9 cellular contexts compared by ENCODE assay signal in the genomic region with DNA sequence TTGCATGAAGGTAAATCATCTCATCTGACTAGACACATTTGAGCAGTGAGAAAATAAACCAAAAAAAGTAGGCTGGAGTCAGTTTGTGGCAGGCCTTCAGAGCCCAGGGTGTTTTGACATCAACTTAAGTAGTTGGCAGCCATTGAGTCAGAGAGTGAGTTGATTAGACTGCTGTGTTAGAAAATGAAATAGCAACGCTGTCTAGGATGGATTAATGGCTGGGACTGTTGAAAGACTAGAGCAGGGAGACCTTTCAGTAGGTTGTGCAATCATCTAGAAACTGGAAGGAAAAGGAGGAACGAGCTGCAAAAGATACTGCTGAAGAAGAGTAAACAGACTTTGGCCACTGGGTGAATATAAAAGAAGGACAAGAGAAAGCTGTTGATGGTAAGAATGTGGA. TPM values are rescaled to one million over a fixed set of nuclear protein-coding genes. Genes with fewer than 3 reads are reported as not detected.
DNase-seq lines count a peak whose midpoint lies in the region; ATAC-seq and TF ChIP-seq lines count a peak whose summit lies in the region.
"Had no signal": no experiment of that assay in that cellular context is flagged by ENCODE, and none has a peak within 500 bp of the region (broad histone marks: within the 10 kb centered on the region; RNA-seq: fewer than 3 reads in every experiment).

No MANE protein-coding gene starts in this region.

- ATAC-seq in sciatic nerve (peak; percentile 91), GM21367 (IDR thresholded peaks at IDR 0.05; ENCODE audit: unreplicated experiment) (no peak), GM18909 (IDR thresholded peaks at IDR 0.05; ENCODE audit: poor library complexity, unreplicated experiment) (no peak)

- peak; percentile 59 for DNase-seq in GM03348 (ENCODE audit: low spot score)
- DNase-seq in astrocyte of the hippocampus (ENCODE audit: low read depth, low spot score), result peak; percentile 54
- DNase-seq in right atrium auricular region (ENCODE audit: low spot score), result no peak
- DNase-seq in sciatic nerve (ENCODE audit: low spot score), result no peak
- DNase-seq in NCI-H128 (lab: John Stamatoyannopoulos, UW; ENCODE audit: unreplicated experiment), result no peak
- no peak for DNase-seq in cerebellum (ENCODE audit: low spot score)
- DNase-seq: activated gamma-delta T cell treated with Interleukin-2 at 50 U/mL for 16 hours had no signal

- no peaks in the 10 kb centered on the region for H3K9me3 ChIP-seq in right atrium auricular region

- intact Hi-C loops in sciatic nerve (cut with DNase I), result no loop called here

- no peak overlapping the region for H3K4me3 ChIP-seq in right atrium auricular region

- H3K36me3 ChIP-seq in right atrium auricular region, result no peaks in the 10 kb centered on the region

- peak overlapping the region; percentile 55 to 76 for H3K27ac ChIP-seq in right atrium auricular region

- H3K27me3 ChIP-seq in right atrium auricular region, result no peaks in the 10 kb centered on the region

- peaks cover 0 to 44% of the 10 kb centered on the region in 2 donors for H3K4me1 ChIP-seq in right atrium auricular region

- TF ChIP-seq CTCF in right atrium auricular region (IDR thresholded peaks at IDR 0.05), result no peak

RNA-seq across cellular contexts. Expression of a gene that starts 28.6 kb away (rescaled TPM):
- total RNA-seq in right atrium auricular region (1 to 10 TPM in 1 of 2 donors, under 1 TPM in 1; 0.83 to 4.4 TPM), sciatic nerve (9.7 TPM), cerebellum (24.3 TPM)

Comparison
In these comparisons a context has a peak if more than half of its experiments do, and no peak if none do; other contexts are left out.
1. DNase-seq: peak in GM03348 (single experiment) and astrocyte of the hippocampus (single experiment); none in right atrium auricular region (single experiment), sciatic nerve (single experiment), NCI-H128 (single experiment) and cerebellum (single experiment).